30 cellular contexts compared by ENCODE assay signal in the genomic region with DNA sequence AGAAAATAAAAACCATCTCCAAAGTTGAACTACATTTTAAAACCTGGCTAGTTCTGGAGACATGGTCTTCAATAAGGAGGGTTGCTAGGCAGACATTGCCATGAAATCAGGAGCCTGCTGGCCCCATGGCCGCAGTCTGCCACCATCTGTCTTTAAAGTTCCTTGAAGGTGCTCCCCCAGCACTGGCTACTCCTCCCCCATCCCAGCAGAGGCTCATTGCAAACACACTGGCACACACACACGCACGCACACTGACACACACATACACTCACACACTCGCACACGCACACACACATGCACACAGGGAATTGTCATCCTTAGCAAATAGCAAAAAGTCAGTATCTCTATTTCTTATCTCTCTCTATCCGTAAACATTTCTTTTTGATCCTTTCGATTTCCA.
"Had no signal": no experiment of that assay in that cellular context is flagged by ENCODE, and none has a peak within 500 bp of the region (broad histone marks: within the 10 kb centered on the region; RNA-seq: fewer than 3 reads in every experiment).

No MANE protein-coding gene starts in this region.

- H3K4me1 ChIP-seq: ascending aorta, Peyer's patch, SJCRH30 had no signal

- H3K9me3 Mint-ChIP-seq: activated B cell treated with CpG ODN at 0.5 μM for 24 hours; activated CD4-positive, alpha-beta T cell treated with anti-CD3 and anti-CD28 coated beads, Interleukin-2, amount 10 ng/mL, durations not matched to agents 24 days and 14 days; activated naive CD4-positive, alpha-beta T cell treated with anti-CD3 and anti-CD28 coated beads, Interleukin-2, amount 50 U/mL, for 72 hours; activated naive CD8-positive, alpha-beta T cell treated with anti-CD3 and anti-CD28 coated beads, Interleukin-2, amount 50 U/mL, for 24 hours; activated T-cell treated with anti-CD3 and anti-CD28 coated beads, Interleukin-2, amount 50 U/mL, for 4 hours; T-helper 2 cell treated with Interferon-gamma antibody and Interleukin-4, amounts not matched to agents 5 μg/mL and 100 μg/mL, for 36 hours had no signal

- H3K27ac ChIP-seq: ascending aorta, body of pancreas, Peyer's patch, RWPE1, SJCRH30 had no signal

- DNase-seq: activated B cell treated with CpG ODN at 0.5 μM for 24 hours; activated CD4-positive, alpha-beta T cell treated with anti-CD3 and anti-CD28 coated beads for 1 hour; activated CD4-positive, alpha-beta T cell treated with anti-CD3 and anti-CD28 coated beads, Interleukin-2, amount 10 ng/mL, durations not matched to agents 24 days and 14 days; activated CD4-positive, alpha-beta T cell treated with anti-CD3 and anti-CD28 coated beads, Interleukin-2, amount 50 U/mL, for 48 hours; activated CD8-positive, alpha-beta memory T cell treated with anti-CD3 and anti-CD28 coated beads for 24 hours; activated effector memory CD4-positive, alpha-beta T cell treated with anti-CD3 and anti-CD28 coated beads, Interleukin-2, amount 50 U/mL, for 16 hours; activated naive CD4-positive, alpha-beta T cell treated with Interleukin-2 at 50 U/mL for 16 hours; activated naive CD8-positive, alpha-beta T cell treated with anti-CD3 and anti-CD28 coated beads, Interleukin-2, amount 50 U/mL, for 24 hours; activated T-cell treated with anti-CD3 and anti-CD28 coated beads, Interleukin-2, amount 50 U/mL, for 4 hours; amniotic stem cell; body of pancreas; central memory CD4-positive, alpha-beta T cell; MG63; MV-4-11; NCI-H1092 treated with DMSO at 0.1 percent for 48 hours; NCI-H1417 treated with DMSO at 0.1 percent for 48 hours; NCI-H1694; NCI-H2029 treated with DMSO at 0.1 percent for 48 hours; NCI-H345; NCI-H510A; Peyer's patch; Right ventricle myocardium superior; SJCRH30; SW 1271 had no signal

- H3K4me3 Mint-ChIP-seq: activated B cell treated with CpG ODN at 0.5 μM for 24 hours; activated CD4-positive, alpha-beta T cell treated with anti-CD3 and anti-CD28 coated beads, Interleukin-2, amount 10 ng/mL, durations not matched to agents 24 days and 14 days; activated naive CD8-positive, alpha-beta T cell treated with anti-CD3 and anti-CD28 coated beads, Interleukin-2, amount 50 U/mL, for 24 hours; activated T-cell treated with anti-CD3 and anti-CD28 coated beads, Interleukin-2, amount 50 U/mL, for 4 hours; T-helper 2 cell treated with Interferon-gamma antibody and Interleukin-4, amounts not matched to agents 5 μg/mL and 100 μg/mL, for 36 hours had no signal

- H3K27ac Mint-ChIP-seq: activated B cell treated with CpG ODN at 0.5 μM for 24 hours; activated CD4-positive, alpha-beta T cell treated with anti-CD3 and anti-CD28 coated beads, Interleukin-2, amount 10 ng/mL, durations not matched to agents 24 days and 14 days; activated naive CD4-positive, alpha-beta T cell treated with anti-CD3 and anti-CD28 coated beads, Interleukin-2, amount 50 U/mL, for 72 hours; activated naive CD8-positive, alpha-beta T cell treated with anti-CD3 and anti-CD28 coated beads, Interleukin-2, amount 50 U/mL, for 24 hours; T-helper 2 cell treated with Interferon-gamma antibody and Interleukin-4, amounts not matched to agents 5 μg/mL and 100 μg/mL, for 36 hours had no signal

- ATAC-seq: activated naive CD4-positive, alpha-beta T cell treated with anti-CD3 and anti-CD28 coated beads, Interleukin-2, amount 50 U/mL, for 72 hours; activated naive CD8-positive, alpha-beta T cell treated with anti-CD3 and anti-CD28 coated beads, Interleukin-2, amount 50 U/mL, for 24 hours; activated T-cell treated with anti-CD3 and anti-CD28 coated beads, Interleukin-2, amount 50 U/mL, for 4 hours; body of pancreas; SK-N-SH treated with all-trans-retinoic acid at 6 μM for 48 hours had no signal

- H3K27me3 ChIP-seq: ascending aorta, body of pancreas, MG63, Peyer's patch, SJCRH30 had no signal

- H3K36me3 Mint-ChIP-seq: activated naive CD4-positive, alpha-beta T cell treated with anti-CD3 and anti-CD28 coated beads, Interleukin-2, amount 50 U/mL, for 72 hours had no signal

- H3K36me3 ChIP-seq: ascending aorta, MG63, Peyer's patch, SJCRH30 had no signal

- H3K4me3 ChIP-seq: ascending aorta, body of pancreas, MG63, Peyer's patch, SJCRH30 had no signal

- FAIRE-seq: bronchial epithelial cell had no signal

- H3K9me3 ChIP-seq: ascending aorta, body of pancreas, MG63, Peyer's patch, SJCRH30 had no signal

- H3K4me1 Mint-ChIP-seq: activated B cell treated with CpG ODN at 0.5 μM for 24 hours; activated naive CD8-positive, alpha-beta T cell treated with anti-CD3 and anti-CD28 coated beads, Interleukin-2, amount 50 U/mL, for 24 hours had no signal
